ENCODE assay signal across 8 cellular contexts in the genomic region with DNA sequence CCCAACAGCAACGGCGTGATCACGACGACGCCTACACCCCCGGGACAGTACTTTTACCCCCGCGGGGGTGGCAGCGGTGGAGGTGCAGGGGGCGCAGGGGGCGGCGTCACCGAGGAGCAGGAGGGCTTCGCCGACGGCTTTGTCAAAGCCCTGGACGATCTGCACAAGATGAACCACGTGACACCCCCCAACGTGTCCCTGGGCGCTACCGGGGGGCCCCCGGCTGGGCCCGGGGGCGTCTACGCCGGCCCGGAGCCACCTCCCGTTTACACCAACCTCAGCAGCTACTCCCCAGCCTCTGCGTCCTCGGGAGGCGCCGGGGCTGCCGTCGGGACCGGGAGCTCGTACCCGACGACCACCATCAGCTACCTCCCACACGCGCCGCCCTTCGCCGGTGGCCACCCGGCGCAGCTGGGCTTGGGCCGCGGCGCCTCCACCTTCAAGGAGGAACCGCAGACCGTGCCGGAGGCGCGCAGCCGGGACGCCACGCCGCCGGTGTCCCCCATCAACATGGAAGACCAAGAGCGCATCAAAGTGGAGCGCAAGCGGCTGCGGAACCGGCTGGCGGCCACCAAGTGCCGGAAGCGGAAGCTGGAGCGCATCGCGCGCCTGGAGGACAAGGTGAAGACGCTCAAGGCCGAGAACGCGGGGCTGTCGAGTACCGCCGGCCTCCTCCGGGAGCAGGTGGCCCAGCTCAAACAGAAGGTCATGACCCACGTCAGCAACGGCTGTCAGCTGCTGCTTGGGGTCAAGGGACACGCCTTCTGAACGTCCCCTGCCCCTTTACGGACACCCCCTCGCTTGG. TPM values are rescaled to one million over a fixed set of nuclear protein-coding genes. Genes with fewer than 3 reads are reported as not detected.
DNase-seq lines count a peak whose midpoint lies in the region; ATAC-seq and TF ChIP-seq lines count a peak whose summit lies in the region.

No MANE protein-coding gene starts in this region.

- peak overlapping the region; percentile 97 for H3K27ac Mint-ChIP-seq in activated naive CD8-positive, alpha-beta T cell

- H3K4me1 ChIP-seq in SJSA1 (replicated peaks) = peaks cover 56% of the 10 kb centered on the region
- peaks cover 21 to 63% (median 51%) of the 10 kb centered on the region in 9 donors for H3K4me1 ChIP-seq in heart right ventricle

- 1% methylated on average over 81 to 84 of the region's 84 CpGs for WGBS in heart right ventricle, 2 donors

- no peak for TF ChIP-seq CTCF in heart right ventricle (IDR thresholded peaks at IDR 0.05)

- H3K4me3 ChIP-seq in SJSA1 (peak overlapping the region; percentile 70), heart right ventricle (peak overlapping the region; percentile 64 to 100 (median 85))

- ATAC-seq in heart right ventricle (no peak), GM19023 (IDR thresholded peaks at IDR 0.05; ENCODE audit: unreplicated experiment) (no peak), HG02981 (IDR thresholded peaks at IDR 0.05; ENCODE audit: unreplicated experiment) (no peak)

- TF ChIP-seq EP300 in Ishikawa (IDR thresholded peaks at IDR 0.05; ENCODE audit: borderline replicate concordance) = no peak

- H3K36me3 ChIP-seq in SJSA1 (peaks cover 16% of the 10 kb centered on the region), heart right ventricle (peaks cover 0 to 19% (median 0%) of the 10 kb centered on the region in 9 donors)

- H3K9me3 Mint-ChIP-seq in activated naive CD8-positive, alpha-beta T cell (ENCODE audit: low read depth) = no peaks in the 10 kb centered on the region

- no peaks in the 10 kb centered on the region for H3K36me3 Mint-ChIP-seq in activated naive CD8-positive, alpha-beta T cell

- TF ChIP-seq RAD21 in Ishikawa (IDR thresholded peaks at IDR 0.05; ENCODE audit: low read depth) = no peak

- H3K4me1 Mint-ChIP-seq in activated naive CD8-positive, alpha-beta T cell (ENCODE audit: low read depth) = peaks cover 41% of the 10 kb centered on the region

- H3K27ac ChIP-seq in SJSA1 = peak overlapping the region; percentile 93
- peak overlapping the region; percentile 94 to 100 (median 99) for H3K27ac ChIP-seq in heart right ventricle

- intact Hi-C loops in heart right ventricle (cut with DNase I) = loop anchor here in 5 of 10 donors (2.0 to 10.0 kb wide), 5 partner anchors 13 to 363 kb away; a partner anchor contains a TSS
- intact Hi-C loops in posterior vena cava (cut with DNase I) = loop anchor here in 1 of 2 donors (5.0 kb wide), 1 partner anchor 230 kb away; no protein-coding TSS in a partner anchor

- H3K27me3 Mint-ChIP-seq in activated naive CD8-positive, alpha-beta T cell = no peaks in the 10 kb centered on the region

- no peaks in the 10 kb centered on the region for H3K27me3 ChIP-seq in SJSA1 (replicated peaks)
- no peaks in the 10 kb centered on the region for H3K27me3 ChIP-seq in heart right ventricle

- no peaks in the 10 kb centered on the region for H3K9me3 ChIP-seq in SJSA1 (replicated peaks)
- no peaks in the 10 kb centered on the region for H3K9me3 ChIP-seq in heart right ventricle

- H3K4me3 Mint-ChIP-seq in activated naive CD8-positive, alpha-beta T cell = peak overlapping the region; percentile 95

- peak; percentile 66 for DNase-seq in COR-L47 (lab: John Stamatoyannopoulos, UW)
- peak; percentile 68 to 74 for DNase-seq in SJSA1 (ENCODE audit: low read depth in 1 of 2, low spot score in 2 of 2)
- DNase-seq in heart right ventricle = peak; percentile 62 to 76
- peak; percentile 93 for DNase-seq in posterior vena cava (ENCODE audit: low spot score)

TF ChIP-seq in Ishikawa, 13 proteins besides CTCF, POLR2A, EP300 and RAD21:
- TF ChIP-seq TAF1 (IDR thresholded peaks at IDR 0.05; ENCODE audit: low read depth) = no peak
- TF ChIP-seq, protein P1, sequence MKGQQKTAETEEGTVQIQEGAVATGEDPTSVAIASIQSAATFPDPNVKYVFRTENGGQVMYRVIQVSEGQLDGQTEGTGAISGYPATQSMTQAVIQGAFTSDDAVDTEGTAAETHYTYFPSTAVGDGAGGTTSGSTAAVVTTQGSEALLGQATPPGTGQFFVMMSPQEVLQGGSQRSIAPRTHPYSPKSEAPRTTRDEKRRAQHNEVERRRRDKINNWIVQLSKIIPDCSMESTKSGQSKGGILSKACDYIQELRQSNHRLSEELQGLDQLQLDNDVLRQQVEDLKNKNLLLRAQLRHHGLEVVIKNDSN (IDR thresholded peaks at IDR 0.05) = peak; percentile 74
- peak; percentile 31; the same call in 1 of the 2 replicates for TF ChIP-seq EGR1 (IDR thresholded peaks at IDR 0.05)
- no peak for TF ChIP-seq TCF12 (IDR thresholded peaks at IDR 0.05; ENCODE audit: low read depth)
- TF ChIP-seq, protein P2, sequence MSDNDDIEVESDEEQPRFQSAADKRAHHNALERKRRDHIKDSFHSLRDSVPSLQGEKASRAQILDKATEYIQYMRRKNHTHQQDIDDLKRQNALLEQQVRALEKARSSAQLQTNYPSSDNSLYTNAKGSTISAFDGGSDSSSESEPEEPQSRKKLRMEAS (IDR thresholded peaks at IDR 0.05) = peak; percentile 56; the same call in 1 of the 2 replicates
- no peak for TF ChIP-seq FOXM1 (IDR thresholded peaks at IDR 0.05; ENCODE audit: borderline replicate concordance, low read depth)
- peak; percentile 16; the same call in 1 of the 2 replicates for TF ChIP-seq TEAD4 (IDR thresholded peaks at IDR 0.05)
- TF ChIP-seq YY1 (IDR thresholded peaks at IDR 0.05; ENCODE audit: low read depth) = peak; percentile 45; the same call in 1 of the 2 replicates
- no peak for TF ChIP-seq ZBTB7A (IDR thresholded peaks at IDR 0.05; ENCODE audit: low read depth)
TF ChIP-seq in Ishikawa: peak in this region for 5.

RNA-seq across cellular contexts. Expression of a gene that starts 1.0 kb away (rescaled TPM):
- 112 and 115 TPM in 2 replicates for total RNA-seq in SJSA1 (2014; rRNA removed; shearing (Covaris generic))
- total RNA-seq in heart right ventricle (100 to 1,000 TPM in 4 of 10 donors, 10 to 100 TPM in 6; 22.4 to 247 (median 70.0) TPM), posterior vena cava (100 to 1,000 TPM; 193 to 418 TPM)
- 10 to 100 TPM; 41.2 to 65.4 TPM for polyA plus RNA-seq in heart right ventricle

RNA-seq across cellular contexts. Expression of a gene that starts 9.3 kb away (rescaled TPM):
- 4.6 and 8.7 TPM in 2 replicates for total RNA-seq in SJSA1 (2014; rRNA removed; shearing (Covaris generic))
- total RNA-seq in heart right ventricle (100 to 1,000 TPM; 532 to 789 (median 744) TPM), posterior vena cava (100 to 1,000 TPM; 126 to 130 TPM)
- polyA plus RNA-seq in heart right ventricle = 100 to 1,000 TPM; 235 to 827 TPM

RNA-seq across cellular contexts. Expression of a gene that starts 9.6 kb away (rescaled TPM):
- total RNA-seq in SJSA1 (2014; rRNA removed; shearing (Covaris generic)) = not detected in 2 replicates
- total RNA-seq in heart right ventricle = 1 to 10 TPM in 9 of 10 donors, under 1 TPM in 1; 0.72 to 4.8 (median 2.4) TPM
- polyA plus RNA-seq in heart right ventricle = 1 to 10 TPM; 2.7 to 3.8 TPM
- 1 to 10 TPM in 1 of 2 donors, under 1 TPM in 1; 1.00 to 1.6 TPM for total RNA-seq in posterior vena cava

RNA-seq across cellular contexts. Expression of a gene that starts 14.1 kb away (rescaled TPM):
- 68.8 and 78.9 TPM in 2 replicates for total RNA-seq in SJSA1 (2014; rRNA removed; shearing (Covaris generic))
- total RNA-seq in heart right ventricle (1 to 10 TPM; 1.9 to 5.7 (median 4.1) TPM), posterior vena cava (1 to 10 TPM; 4.3 to 5.1 TPM)
- 1 to 10 TPM; 3.1 to 6.9 TPM for polyA plus RNA-seq in heart right ventricle

RNA-seq across cellular contexts. Expression of a gene that starts 16.9 kb away (rescaled TPM):
- total RNA-seq in SJSA1 (2014; rRNA removed; shearing (Covaris generic)) = 12.4 and 27.5 TPM in 2 replicates
- total RNA-seq in heart right ventricle (10 to 100 TPM; 47.8 to 79.3 (median 57.8) TPM), posterior vena cava (10 to 100 TPM; 20.2 to 21.7 TPM)
- 100 to 1,000 TPM in 1 of 2 donors, 10 to 100 TPM in 1; 29.7 to 173 TPM for polyA plus RNA-seq in heart right ventricle

Comparison
In these comparisons a context has a peak if more than half of its experiments do, and no peak if none do; other contexts are left out.
1. RNA of a gene that starts 9.3 kb away (total RNA-seq): 532 to 789 TPM in heart right ventricle and 126 to 130 TPM in posterior vena cava; 4.6 to 8.7 TPM in SJSA1; every median in the first group is over 10 times any median in the second.
2. Peak in every context shown above with its lines, with median percentiles within 50 percentile points of each other: DNase-seq.